Comparison of ENCODE assay signal across 1 cellular context in genomic region chr16:13958438-13958837, GRCh38.
A peak's percentile ranks its signal among the peaks of the same experiment; 100 is the strongest.
TF ChIP-seq lines count a peak whose summit lies in the region.

No MANE protein-coding gene starts in this region.

TF ChIP-seq in K562, 482 proteins besides CTCF, POLR2A, EP300 and RAD21:
- TF ChIP-seq ZNF512 (tag; IDR thresholded peaks at IDR 0.05), result peak; percentile 15; the same call in 1 of the 2 replicates
- TF ChIP-seq NR3C1 (CRISPR knock-in tag; IDR thresholded peaks at IDR 0.05), result no peak
- TF ChIP-seq CREM (IDR thresholded peaks at IDR 0.05; ENCODE audit: low read depth), result 0 out of 2 replicates have a peak, but pooled peaks have one; percentile 5
